In genomic region chr5:99664972-99665371, GRCh38 we compare ENCODE assay signal across 26 cellular contexts.
"Had no signal": no experiment of that assay in that cellular context is flagged by ENCODE, and none has a peak within 500 bp of the region (broad histone marks: within the 10 kb centered on the region; RNA-seq: fewer than 3 reads in every experiment).

No MANE protein-coding gene starts in this region.

- H3K4me1 ChIP-seq: colonic mucosa, esophagus squamous epithelium, gastrocnemius medialis, heart right ventricle, left lung, lower lobe of right lung had no signal

- H3K27me3 ChIP-seq: colonic mucosa, esophagus squamous epithelium, gastrocnemius medialis, heart right ventricle, left lung had no signal

- H3K4me3 ChIP-seq: colonic mucosa, esophagus squamous epithelium, gastrocnemius medialis, heart right ventricle, left lung, lower lobe of right lung, mucosa of descending colon had no signal

- H3K27ac ChIP-seq: colonic mucosa, epithelial cell of prostate, esophagus squamous epithelium, gastrocnemius medialis, heart right ventricle, left lung, lower lobe of right lung had no signal

- FAIRE-seq: endometrium, islet of Langerhans, keratinocyte had no signal

- H3K9me3 ChIP-seq: colonic mucosa, esophagus squamous epithelium, gastrocnemius medialis, left lung, lower lobe of right lung, mucosa of descending colon had no signal

- H3K36me3 ChIP-seq: colonic mucosa, esophagus squamous epithelium, gastrocnemius medialis, heart right ventricle, left lung, lower lobe of right lung had no signal

- DNase-seq: colonic mucosa; cortex of kidney; effector CD8-positive, alpha-beta T cell; effector memory CD8-positive, alpha-beta T cell; endodermal cell; erythroblast; esophagus squamous epithelium; foreskin fibroblast; foreskin melanocyte; gastrocnemius medialis; glutamatergic neuron; head of caudate nucleus; heart right ventricle; hippocampal formation; left cardiac atrium; left lung; left ventricle myocardium superior; lower lobe of right lung; mesenchymal stem cell; mucosa of descending colon; naive B cell had no signal

- ATAC-seq: effector memory CD8-positive, alpha-beta T cell; esophagus mucosa; gastrocnemius medialis; heart right ventricle; left cardiac atrium; left lung; left ventricle myocardium superior; lower lobe of right lung; mucosa of descending colon had no signal
